Comparison of ENCODE assay signal across 8 cellular contexts in the genomic region with DNA sequence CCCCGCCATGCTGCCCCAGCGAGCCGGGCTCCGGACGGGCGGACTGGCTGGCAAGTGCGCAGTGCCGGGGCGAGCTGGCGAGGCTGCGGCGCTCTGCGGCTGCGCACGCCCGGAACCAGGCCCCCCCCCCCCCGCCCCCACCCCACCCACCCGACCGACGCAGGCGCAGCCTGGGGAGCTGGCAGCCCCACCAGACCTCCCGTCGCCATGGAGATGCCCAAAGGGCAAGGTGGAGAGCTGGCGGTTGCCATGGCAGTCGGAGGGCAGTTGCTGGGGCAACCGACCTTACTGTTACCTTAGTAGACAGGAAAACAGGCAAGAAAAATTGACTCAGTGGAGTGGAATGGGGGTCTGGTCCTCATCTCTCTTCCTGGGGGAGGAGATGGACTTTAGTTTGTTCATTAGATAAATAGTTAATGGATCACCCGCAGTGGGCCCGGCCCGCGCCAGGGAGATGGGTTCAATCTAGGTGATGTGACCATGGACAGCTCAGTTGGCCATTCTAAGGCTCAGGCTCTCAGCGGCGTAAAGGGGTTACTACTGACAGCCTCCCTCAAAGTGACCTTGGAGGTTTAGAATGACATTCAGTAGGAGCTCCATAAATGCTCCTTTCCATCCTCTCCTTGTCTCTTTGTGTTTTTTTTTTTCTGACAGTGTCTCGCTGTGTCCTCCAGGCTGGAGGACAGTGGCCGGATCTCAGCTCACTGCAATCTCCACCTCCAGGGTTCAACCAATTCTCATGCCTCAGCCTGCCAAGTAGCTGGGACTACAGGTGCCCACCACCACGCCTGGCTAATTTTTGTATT. TPM values are rescaled to one million over a fixed set of nuclear protein-coding genes. Genes with fewer than 3 reads are reported as not detected.
DNase-seq lines count a peak whose midpoint lies in the region; ATAC-seq, FAIRE-seq and TF ChIP-seq lines count a peak whose summit lies in the region.

A gene with protein sequence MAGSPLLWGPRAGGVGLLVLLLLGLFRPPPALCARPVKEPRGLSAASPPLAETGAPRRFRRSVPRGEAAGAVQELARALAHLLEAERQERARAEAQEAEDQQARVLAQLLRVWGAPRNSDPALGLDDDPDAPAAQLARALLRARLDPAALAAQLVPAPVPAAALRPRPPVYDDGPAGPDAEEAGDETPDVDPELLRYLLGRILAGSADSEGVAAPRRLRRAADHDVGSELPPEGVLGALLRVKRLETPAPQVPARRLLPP (minus strand): TSS at position 87 of the 806 bp plus-strand sequence. CDS start 78 bp downstream, at position 9.

- H3K4me3 ChIP-seq in CD4-positive, CD25-positive, alpha-beta regulatory T cell (ENCODE audit: low read depth, low read length), result peak within 1 kb of the TSS; percentile 59
- no peak within 1 kb of the TSS for H3K4me3 ChIP-seq in tibial artery

- H3K4me1 Mint-ChIP-seq in CD4-positive, CD25-positive, alpha-beta regulatory T cell, result peaks cover 0 to 34% (median 17%) of the 10 kb centered on the region in 4 donors
- H3K4me1 Mint-ChIP-seq in activated B cell treated with CpG ODN at 0.5 μM for 24 hours, result peaks cover 12% of the 10 kb centered on the region

- no peak within 1 kb of the TSS for H3K27ac ChIP-seq in CD4-positive, CD25-positive, alpha-beta regulatory T cell (ENCODE audit: insufficient read depth, low read length, poor library complexity, severe bottlenecking)
- H3K27ac ChIP-seq in tibial artery, result no peak within 1 kb of the TSS

- H3K27ac Mint-ChIP-seq in CD4-positive, CD25-positive, alpha-beta regulatory T cell, result peak within 1 kb of the TSS in 2 of 3 donors; percentile 15 to 89
- no peak within 1 kb of the TSS for H3K27ac Mint-ChIP-seq in activated B cell treated with CpG ODN at 0.5 μM for 24 hours

- no peaks in the 10 kb centered on the region for H3K9me3 Mint-ChIP-seq in CD4-positive, CD25-positive, alpha-beta regulatory T cell
- H3K9me3 Mint-ChIP-seq in activated B cell treated with CpG ODN at 0.5 μM for 24 hours, result no peaks in the 10 kb centered on the region

- POLR2A ChIA-PET in activated B cell treated with CpG ODN at 0.5 μM for 24 hours (lab: Charles Lee), result interaction anchor here (1.2 kb wide), 1 partner anchor 34 kb away, joined by 3 read pairs; the partner anchor contains the start of gene HDAC6

- TF ChIP-seq CTCF in activated B cell treated with CpG ODN at 0.5 μM for 24 hours (IDR thresholded peaks at IDR 0.05), result no peak
- no peak for TF ChIP-seq CTCF in tibial artery (IDR thresholded peaks at IDR 0.05)

- CTCF ChIA-PET in activated B cell treated with CpG ODN at 0.5 μM for 24 hours (lab: Charles Lee), result no interaction called here

- peak within 1 kb of the TSS; percentile 72 to 90 (median 82) for H3K4me3 Mint-ChIP-seq in CD4-positive, CD25-positive, alpha-beta regulatory T cell
- peak within 1 kb of the TSS; percentile 55 for H3K4me3 Mint-ChIP-seq in activated B cell treated with CpG ODN at 0.5 μM for 24 hours

- peak in 1 of 2 donors; percentile 11 for ATAC-seq in CD4-positive, CD25-positive, alpha-beta regulatory T cell (ENCODE audit: low read depth in 2 of 2)
- ATAC-seq in activated B cell treated with CpG ODN at 0.5 μM for 24 hours (ENCODE audit: low read depth) (no peak), sciatic nerve (no peak), HG03521 (IDR thresholded peaks at IDR 0.05; ENCODE audit: unreplicated experiment) (no peak), HG02642 (IDR thresholded peaks at IDR 0.05; ENCODE audit: poor library complexity, unreplicated experiment) (no peak)

- no peaks in the 10 kb centered on the region for H3K9me3 ChIP-seq in CD4-positive, CD25-positive, alpha-beta regulatory T cell (ENCODE audit: control insufficient read depth in 2 of 2, low read length in 2 of 2)
- H3K9me3 ChIP-seq in tibial artery, result no peaks in the 10 kb centered on the region

- no peak for FAIRE-seq in frontal cortex (lab: Jason Lieb, UNC)

- intact Hi-C loops in activated B cell treated with CpG ODN at 0.5 μM for 24 hours (cut with micrococcal nuclease) (no loop called here), sciatic nerve (cut with DNase I) (no loop called here), tibial artery (cut with DNase I; ENCODE audit: low total_unique reads) (no loop called here)

- peak; percentile 18 to 37 (median 29) for DNase-seq in CD4-positive, CD25-positive, alpha-beta regulatory T cell
- DNase-seq in NCI-H1092 (lab: John Stamatoyannopoulos, UW) (peak; percentile 94), activated B cell treated with CpG ODN at 0.5 μM for 24 hours (no peak), frontal cortex (ENCODE audit: low spot score in 2 of 2) (peak in 1 of 2 donors; percentile 52), sciatic nerve (ENCODE audit: low spot score) (peak; percentile 43), tibial artery (no peak)

- no peaks in the 10 kb centered on the region for H3K36me3 ChIP-seq in CD4-positive, CD25-positive, alpha-beta regulatory T cell (ENCODE audit: control insufficient read depth, insufficient read depth, low read length)
- H3K36me3 ChIP-seq in tibial artery, result no peaks in the 10 kb centered on the region

- peaks cover 2% of the 10 kb centered on the region for H3K27me3 ChIP-seq in CD4-positive, CD25-positive, alpha-beta regulatory T cell (ENCODE audit: control insufficient read depth, insufficient read depth, low read length)
- peaks cover 0 to 21% of the 10 kb centered on the region in 2 donors for H3K27me3 ChIP-seq in tibial artery

- H3K36me3 Mint-ChIP-seq in CD4-positive, CD25-positive, alpha-beta regulatory T cell, result no peaks in the 10 kb centered on the region
- H3K36me3 Mint-ChIP-seq in activated B cell treated with CpG ODN at 0.5 μM for 24 hours (ENCODE audit: low read depth), result no peaks in the 10 kb centered on the region

- H3K27me3 Mint-ChIP-seq in CD4-positive, CD25-positive, alpha-beta regulatory T cell, result peaks cover 39% of the 10 kb centered on the region
- peaks cover 25% of the 10 kb centered on the region for H3K27me3 Mint-ChIP-seq in activated B cell treated with CpG ODN at 0.5 μM for 24 hours

- peaks cover 4% of the 10 kb centered on the region for H3K4me1 ChIP-seq in CD4-positive, CD25-positive, alpha-beta regulatory T cell (ENCODE audit: control insufficient read depth, insufficient read depth, low read length, poor library complexity, severe bottlenecking)
- H3K4me1 ChIP-seq in tibial artery, result peaks cover 0 to 8% (median 4%) of the 10 kb centered on the region in 4 donors

RNA-seq across cellular contexts. Expression of the gene that starts here (rescaled TPM):
- 2.6 TPM for total RNA-seq in CD4-positive, CD25-positive, alpha-beta regulatory T cell
- 1 to 10 TPM; 1.4 to 9.2 (median 4.4) TPM for polyA plus RNA-seq in CD4-positive, CD25-positive, alpha-beta regulatory T cell
- total RNA-seq in activated B cell treated with CpG ODN at 0.5 μM for 24 hours (not detected in 2 replicates), frontal cortex (53.8 TPM), sciatic nerve (0.67 TPM)

Comparison
In these comparisons a context has a peak if more than half of its experiments do, and no peak if none do; other contexts are left out.
1. RNA of the gene that starts here (total RNA-seq): 53.8 TPM in frontal cortex (single experiment); 2.6 TPM in CD4-positive, CD25-positive, alpha-beta regulatory T cell (single experiment), 0.67 TPM in sciatic nerve (single experiment) and not detected in activated B cell treated with CpG ODN at 0.5 μM for 24 hours; every median in the first group is over 10 times any median in the second.
2. Peak in DNase-seq in sciatic nerve; RNA of the gene not detected or under 1 TPM.
3. DNase-seq: peak in CD4-positive, CD25-positive, alpha-beta regulatory T cell (3 of 3) and NCI-H1092 (single experiment); none in activated B cell treated with CpG ODN at 0.5 μM for 24 hours (single experiment) and tibial artery (0 of 2).